ENCODE assay signal across 8 cellular contexts in the genomic region with DNA sequence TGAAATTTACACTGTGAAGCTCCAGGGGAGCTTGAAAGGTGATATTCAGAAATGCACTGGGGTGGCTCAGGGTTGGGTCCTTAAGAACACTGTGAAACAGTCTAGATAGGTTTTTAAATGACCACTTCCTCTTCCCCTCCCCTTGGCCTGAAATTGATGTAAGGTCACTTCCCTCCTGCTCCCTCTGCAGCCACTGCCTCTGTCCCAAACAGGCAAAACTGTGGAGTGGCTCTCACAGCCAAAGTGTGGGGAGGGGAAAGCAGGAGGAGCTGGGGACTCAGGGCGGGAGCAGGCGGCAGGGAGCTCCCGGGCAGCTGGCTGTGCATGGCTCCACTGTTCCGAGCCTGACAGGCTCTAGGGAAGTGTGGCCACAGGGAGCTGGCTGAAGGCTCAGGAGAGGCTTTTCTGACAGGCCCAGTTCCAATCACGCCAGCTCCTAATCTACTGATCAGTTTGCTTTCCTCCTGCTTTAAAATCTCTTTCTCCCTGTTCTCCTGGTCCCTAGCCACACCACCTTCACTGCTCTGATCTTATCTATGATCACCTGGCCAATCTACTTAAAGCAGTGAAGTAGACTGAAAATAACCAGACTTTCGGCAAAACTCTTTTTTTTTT.
A peak's percentile ranks its signal among the peaks of the same experiment; 100 is the strongest.
DNase-seq lines count a peak whose midpoint lies in the region; ATAC-seq and TF ChIP-seq lines count a peak whose summit lies in the region.

No MANE protein-coding gene starts in this region.

- DNase-seq in AML-193 (lab: John Stamatoyannopoulos, UW) (peak; percentile 70 to 74), islet precursor cell (peak; percentile 97), substantia nigra (lab: John Stamatoyannopoulos, UW) (peak in 44 of 49 donors; percentile 20 to 81 (median 66)), NAMALWA (ENCODE audit: low spot score) (no peak), HCEC 1CT (no peak), DMS 273 (lab: John Stamatoyannopoulos, UW; ENCODE audit: unreplicated experiment) (no peak)

- ATAC-seq in HG02798 (IDR thresholded peaks at IDR 0.05; ENCODE audit: poor library complexity, unreplicated experiment): peak; percentile 33

- peak overlapping the region; percentile 95 for H3K27ac ChIP-seq in VCaP
- H3K27ac ChIP-seq in substantia nigra (ENCODE audit: low read depth, low read length, poor library complexity, severe bottlenecking): peak overlapping the region; percentile 64

- TF ChIP-seq CTCF in VCaP (conservative IDR thresholded peaks at IDR 0.05): no peak

Comparison
In these comparisons a context has a peak if more than half of its experiments do, and no peak if none do; other contexts are left out.
1. DNase-seq: peak in AML-193 (2 of 2), islet precursor cell (single experiment) and substantia nigra (44 of 49); none in NAMALWA (single experiment), HCEC 1CT (single experiment) and DMS 273 (single experiment).